Comparison of ENCODE assay signal across 13 cellular contexts in the genomic region with DNA sequence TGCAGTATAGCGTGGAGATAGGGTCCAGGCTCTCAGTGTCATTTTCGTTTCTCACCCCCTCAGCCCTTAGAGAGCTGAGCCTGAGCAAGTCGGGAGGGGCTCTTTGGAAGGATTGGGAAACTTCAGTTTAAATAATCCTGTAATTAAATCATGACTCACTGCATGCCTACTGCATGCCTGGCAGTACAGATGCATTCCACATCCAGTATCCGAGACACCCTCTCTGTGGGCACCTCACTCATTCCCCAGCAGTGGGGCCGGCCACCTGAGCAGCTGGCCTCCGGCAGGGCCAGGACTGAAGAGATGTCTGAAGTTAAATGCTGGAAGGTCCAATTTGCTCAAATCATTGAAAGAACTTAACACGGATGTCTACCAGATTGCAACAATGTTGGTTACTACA.
DNase-seq lines count a peak whose midpoint lies in the region; ATAC-seq and TF ChIP-seq lines count a peak whose summit lies in the region.
"Had no signal": no experiment of that assay in that cellular context is flagged by ENCODE, and none has a peak within 500 bp of the region (broad histone marks: within the 10 kb centered on the region; RNA-seq: fewer than 3 reads in every experiment).

No MANE protein-coding gene starts in this region.

- H2AFZ ChIP-seq in smooth muscle cell (ENCODE audit: low read depth): no peak overlapping the region

- no peaks in the 10 kb centered on the region for H3K27me3 ChIP-seq in foreskin keratinocyte
- H3K27me3 ChIP-seq in smooth muscle cell (ENCODE audit: low read depth): no peaks in the 10 kb centered on the region
- H3K27me3 ChIP-seq: ascending aorta had no signal

- DNase-seq in H4 (ENCODE audit: low spot score) (peak; percentile 53), foreskin keratinocyte (peak; percentile 44 to 71), smooth muscle cell (lab: John Stamatoyannopoulos, UW; ENCODE audit: unreplicated experiment) (no peak)
- DNase-seq: activated CD4-positive, alpha-beta memory T cell treated with anti-CD3 and anti-CD28 coated beads for 36 hours; Karpas-422; NCI-H187 treated with DMSO at 0.1 percent for 48 hours; NCI-H69 had no signal

- H3K9ac ChIP-seq in smooth muscle cell (ENCODE audit: low read depth): no peak overlapping the region

- no peaks in the 10 kb centered on the region for H4K20me1 ChIP-seq in smooth muscle cell (ENCODE audit: low read depth)

- H3K4me2 ChIP-seq in smooth muscle cell: peak overlapping the region; percentile 36

- TF ChIP-seq CTCF in foreskin keratinocyte (conservative IDR thresholded peaks at IDR 0.05) (no peak), smooth muscle cell (IDR thresholded peaks at IDR 0.05; ENCODE audit: borderline replicate concordance, insufficient read depth, poor library complexity, severe bottlenecking) (no peak)

- no peaks in the 10 kb centered on the region for H3K36me3 ChIP-seq in smooth muscle cell (ENCODE audit: low read depth)
- H3K36me3 ChIP-seq: ascending aorta, prostate gland had no signal

- H3K27ac ChIP-seq in foreskin keratinocyte (no peak overlapping the region), smooth muscle cell (ENCODE audit: low read depth) (no peak overlapping the region)
- H3K27ac ChIP-seq: ascending aorta, prostate gland had no signal

- H3K4me1 ChIP-seq in foreskin keratinocyte: peaks cover 9% of the 10 kb centered on the region
- no peaks in the 10 kb centered on the region for H3K4me1 ChIP-seq in smooth muscle cell (ENCODE audit: low read depth)
- H3K4me1 ChIP-seq: prostate gland had no signal

- H3K79me2 ChIP-seq in smooth muscle cell (ENCODE audit: low read depth): no peaks in the 10 kb centered on the region

- peak; percentile 85 for ATAC-seq in SK-N-SH treated with all-trans-retinoic acid at 6 μM for 48 hours
- ATAC-seq in foreskin keratinocyte: peak; percentile 87
- no peak for ATAC-seq in HG02623 (IDR thresholded peaks at IDR 0.05; ENCODE audit: unreplicated experiment)
- no peak for ATAC-seq in GM21576 (IDR thresholded peaks at IDR 0.05; ENCODE audit: unreplicated experiment)
- no peak for ATAC-seq in GM19397 (IDR thresholded peaks at IDR 0.05; ENCODE audit: unreplicated experiment)

- H3F3A ChIP-seq in smooth muscle cell (ENCODE audit: low read depth): no peaks in the 10 kb centered on the region

- no peak overlapping the region for H3K4me3 ChIP-seq in smooth muscle cell
- H3K4me3 ChIP-seq: ascending aorta, prostate gland had no signal

- WGBS in smooth muscle cell (ENCODE audit: low lambda C conversion rate): 51% methylated on average over 7 of the region's 7 CpGs

- no peaks in the 10 kb centered on the region for H3K9me3 ChIP-seq in smooth muscle cell (replicated peaks; ENCODE audit: low read depth)
- H3K9me3 ChIP-seq: ascending aorta, prostate gland had no signal

TF ChIP-seq in SK-N-SH treated with all-trans-retinoic acid at 6 μM for 48 hours, 23 proteins besides CTCF, POLR2A, EP300 and RAD21:
- TF ChIP-seq GLIS3 (CRISPR knock-in tag; IDR thresholded peaks at IDR 0.05) (no peak), TCF4 (CRISPR knock-in tag; IDR thresholded peaks at IDR 0.05; ENCODE audit: borderline replicate concordance) (no peak), ZFP30 (CRISPR knock-in tag; IDR thresholded peaks at IDR 0.05) (no peak), ZNF8 (CRISPR knock-in tag; IDR thresholded peaks at IDR 0.05) (no peak), ZC3H10 (CRISPR knock-in tag; IDR thresholded peaks at IDR 0.05) (no peak), TOX (CRISPR knock-in tag; IDR thresholded peaks at IDR 0.05; ENCODE audit: borderline replicate concordance) (no peak), ISL1 (CRISPR knock-in tag; IDR thresholded peaks at IDR 0.05) (no peak)
- TF ChIP-seq, protein P1, sequence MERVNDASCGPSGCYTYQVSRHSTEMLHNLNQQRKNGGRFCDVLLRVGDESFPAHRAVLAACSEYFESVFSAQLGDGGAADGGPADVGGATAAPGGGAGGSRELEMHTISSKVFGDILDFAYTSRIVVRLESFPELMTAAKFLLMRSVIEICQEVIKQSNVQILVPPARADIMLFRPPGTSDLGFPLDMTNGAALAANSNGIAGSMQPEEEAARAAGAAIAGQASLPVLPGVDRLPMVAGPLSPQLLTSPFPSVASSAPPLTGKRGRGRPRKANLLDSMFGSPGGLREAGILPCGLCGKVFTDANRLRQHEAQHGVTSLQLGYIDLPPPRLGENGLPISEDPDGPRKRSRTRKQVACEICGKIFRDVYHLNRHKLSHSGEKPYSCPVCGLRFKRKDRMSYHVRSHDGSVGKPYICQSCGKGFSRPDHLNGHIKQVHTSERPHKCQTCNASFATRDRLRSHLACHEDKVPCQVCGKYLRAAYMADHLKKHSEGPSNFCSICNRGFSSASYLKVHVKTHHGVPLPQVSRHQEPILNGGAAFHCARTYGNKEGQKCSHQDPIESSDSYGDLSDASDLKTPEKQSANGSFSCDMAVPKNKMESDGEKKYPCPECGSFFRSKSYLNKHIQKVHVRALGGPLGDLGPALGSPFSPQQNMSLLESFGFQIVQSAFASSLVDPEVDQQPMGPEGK (CRISPR knock-in tag; IDR thresholded peaks at IDR 0.05; ENCODE audit: borderline replicate concordance): no peak
TF ChIP-seq in SK-N-SH treated with all-trans-retinoic acid at 6 μM for 48 hours: peak in this region for 0.

Comparison
In these comparisons a context has a peak if more than half of its experiments do, and no peak if none do; other contexts are left out.
1. ATAC-seq: peak in SK-N-SH treated with all-trans-retinoic acid at 6 μM for 48 hours (single experiment) and foreskin keratinocyte (single experiment); none in HG02623 (single experiment), GM21576 (single experiment) and GM19397 (single experiment).